Comparison of ENCODE assay signal across 9 cellular contexts in the genomic region with DNA sequence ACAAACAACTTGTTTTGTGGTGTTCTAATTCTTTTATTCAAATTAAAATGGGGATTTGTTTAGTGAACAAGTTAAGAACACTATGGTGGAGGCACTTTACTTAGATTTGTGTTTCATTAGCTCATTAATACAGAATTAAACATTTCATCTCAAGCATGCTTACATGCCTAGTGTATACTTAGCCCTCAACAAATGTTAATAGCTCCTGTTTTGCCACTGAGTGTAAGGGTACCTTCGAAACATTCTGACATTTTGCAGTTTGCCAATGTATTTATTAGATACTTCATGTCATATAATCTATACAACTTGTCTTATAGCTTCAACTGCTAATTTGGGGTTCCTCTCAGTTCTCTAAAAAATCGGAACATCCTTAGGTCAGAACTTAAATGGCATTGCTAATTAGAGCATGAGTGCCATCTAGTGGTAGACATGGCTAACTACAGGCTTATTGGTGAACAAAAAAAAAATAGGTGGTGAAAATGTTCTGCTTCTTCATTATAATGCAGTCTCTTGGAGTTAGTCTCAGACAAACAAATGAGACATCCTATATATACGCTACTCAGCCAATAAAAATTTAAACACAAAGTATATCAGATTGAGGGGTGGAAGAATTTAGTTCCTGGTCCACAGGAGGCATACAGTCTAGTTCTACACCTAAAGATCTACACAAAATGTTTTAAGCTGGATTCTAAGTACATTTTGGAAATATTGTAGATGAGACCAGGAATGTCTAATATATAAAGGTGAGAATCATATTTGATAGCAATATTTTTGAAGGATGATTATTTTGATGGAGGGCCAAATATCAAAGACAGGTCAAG. TPM values are rescaled to one million over a fixed set of nuclear protein-coding genes. Genes with fewer than 3 reads are reported as not detected.
DNase-seq lines count a peak whose midpoint lies in the region; ATAC-seq, FAIRE-seq and TF ChIP-seq lines count a peak whose summit lies in the region.
"Had no signal": no experiment of that assay in that cellular context is flagged by ENCODE, and none has a peak within 500 bp of the region (broad histone marks: within the 10 kb centered on the region; RNA-seq: fewer than 3 reads in every experiment).

No MANE protein-coding gene starts in this region.

- no peak overlapping the region for H3K9ac ChIP-seq in astrocyte (ENCODE audit: low read length)
- no peak overlapping the region for H3K9ac ChIP-seq in keratinocyte (ENCODE audit: control insufficient read depth, extremely low read depth, insufficient read depth, low read length)

- peak; percentile 20 for FAIRE-seq in astrocyte (lab: Jason Lieb, UNC)
- no peak for FAIRE-seq in keratinocyte (lab: Jason Lieb, UNC)
- FAIRE-seq in urothelium cell line (lab: Jason Lieb, UNC), result no peak

- no peaks in the 10 kb centered on the region for H3K4me1 Mint-ChIP-seq in astrocyte (ENCODE audit: low read depth, unreplicated experiment)

- H3K4me3 Mint-ChIP-seq in astrocyte (ENCODE audit: unreplicated experiment), result no peak overlapping the region

- dilution Hi-C loops in keratinocyte (cut with MboI; ENCODE audit: extremely low pct_ligation_motif_present, low sequenced_read_pairs), result no loop called here

- H3K4me1 ChIP-seq in astrocyte (ENCODE audit: insufficient read depth, low read length) (no peaks in the 10 kb centered on the region), keratinocyte (ENCODE audit: control insufficient read depth, extremely low read depth, insufficient read depth, low read length) (peaks cover 4% of the 10 kb centered on the region)

- H3K4me3 ChIP-seq in astrocyte (ENCODE audit: insufficient read depth, low read depth, low read length) (no peak overlapping the region), keratinocyte (ENCODE audit: control insufficient read depth in 2 of 3, extremely low read depth in 1 of 3, insufficient read depth in 2 of 3, low read depth in 1 of 3, low read length in 3 of 3) (no peak overlapping the region)

- no peak overlapping the region for H3K27ac Mint-ChIP-seq in astrocyte (ENCODE audit: unreplicated experiment)

- no peaks in the 10 kb centered on the region for H4K20me1 ChIP-seq in astrocyte (ENCODE audit: insufficient read depth, low read length)
- no peaks in the 10 kb centered on the region for H4K20me1 ChIP-seq in keratinocyte (ENCODE audit: control insufficient read depth, extremely low read depth, insufficient read depth, low read length)

- no peaks in the 10 kb centered on the region for H3K9me3 Mint-ChIP-seq in astrocyte (ENCODE audit: unreplicated experiment)

- H3K27ac ChIP-seq in astrocyte (ENCODE audit: low read depth, low read length) (no peak overlapping the region), keratinocyte (ENCODE audit: control insufficient read depth, insufficient read depth, low read length) (no peak overlapping the region)
- H3K27ac ChIP-seq: epithelial cell of prostate had no signal

- no peaks in the 10 kb centered on the region for H3K9me1 ChIP-seq in keratinocyte (ENCODE audit: control insufficient read depth, extremely low read depth, insufficient read depth, low read length)

- H3K36me3 Mint-ChIP-seq in astrocyte (ENCODE audit: low read depth, unreplicated experiment), result no peaks in the 10 kb centered on the region

- TF ChIP-seq CTCF in astrocyte (IDR thresholded peaks at IDR 0.05; ENCODE audit: insufficient read depth, low read depth, low read length) (peak; percentile 93), keratinocyte (optimal IDR thresholded peaks at IDR 0.05 in 1 of 3, IDR thresholded peaks at IDR 0.05 in 1 of 3, conservative IDR thresholded peaks at IDR 0.05 in 1 of 3; ENCODE audit: extremely low read depth in 1 of 3, insufficient read depth in 2 of 3, low read length in 3 of 3) (peak in 2 of 3 experiments; percentile 62 to 69)

- H3K27me3 Mint-ChIP-seq in astrocyte (ENCODE audit: low read depth, unreplicated experiment), result peaks cover 2% of the 10 kb centered on the region

- H3K9me3 ChIP-seq in astrocyte (ENCODE audit: insufficient read depth, low read depth, low read length) (no peaks in the 10 kb centered on the region), keratinocyte (ENCODE audit: control insufficient read depth, low read depth, low read length) (no peaks in the 10 kb centered on the region)

- DNase-seq in Right ventricle myocardium superior, result no peak
- DNase-seq in cardiac septum (ENCODE audit: low spot score), result no peak
- peak; percentile 32 for DNase-seq in NCI-H2081 treated with DMSO at 0.1 percent for 48 hours (lab: John Stamatoyannopoulos, UW)
- DNase-seq in astrocyte (ENCODE audit: low read depth), result peak; percentile 24
- DNase-seq in keratinocyte (ENCODE audit: low read depth, low spot score), result peak; percentile 15
- peak; percentile 23 for DNase-seq in urothelium cell line (ENCODE audit: low spot score)
- DNase-seq in GOT3 (lab: John Stamatoyannopoulos, UW), result no peak

- H2AFZ ChIP-seq in astrocyte (ENCODE audit: low read depth, low read length), result no peak overlapping the region
- H2AFZ ChIP-seq in keratinocyte (ENCODE audit: control insufficient read depth, low read length), result no peak overlapping the region

- peak; percentile 46 for ATAC-seq in Right ventricle myocardium superior (ENCODE audit: poor library complexity)
- peak; percentile 58 for ATAC-seq in HG02610 (IDR thresholded peaks at IDR 0.05; ENCODE audit: unreplicated experiment)

- H3K36me3 ChIP-seq in astrocyte (ENCODE audit: insufficient read depth, low read length), result no peaks in the 10 kb centered on the region
- no peaks in the 10 kb centered on the region for H3K36me3 ChIP-seq in keratinocyte (ENCODE audit: control insufficient read depth in 2 of 2, extremely low read depth in 1 of 2, insufficient read depth in 2 of 2, low read length in 2 of 2)

- no peaks in the 10 kb centered on the region for H3K79me2 ChIP-seq in astrocyte (ENCODE audit: insufficient read depth, low read length)
- H3K79me2 ChIP-seq in keratinocyte (ENCODE audit: control insufficient read depth, insufficient read depth, low read length), result no peaks in the 10 kb centered on the region

- H3K4me2 ChIP-seq in astrocyte (ENCODE audit: low read length), result no peak overlapping the region
- H3K4me2 ChIP-seq in keratinocyte (ENCODE audit: control insufficient read depth, extremely low read depth, insufficient read depth, low read depth, low read length), result no peak overlapping the region

- H3K27me3 ChIP-seq in astrocyte (ENCODE audit: insufficient read depth, low read length), result peaks cover 9% of the 10 kb centered on the region
- peaks cover 15% of the 10 kb centered on the region for H3K27me3 ChIP-seq in keratinocyte (ENCODE audit: control insufficient read depth, extremely low read depth, insufficient read depth, low read length)

- intact Hi-C loops in Right ventricle myocardium superior (cut with DNase I), result no loop called here
- intact Hi-C loops in cardiac septum (cut with DNase I), result no loop called here

RNA-seq across cellular contexts. Expression of a gene that starts 4.9 kb away (rescaled TPM):
- total RNA-seq in Right ventricle myocardium superior (not detected), cardiac septum (not detected), astrocyte (1.1 and 2.5 TPM in 2 replicates)
- polyA plus RNA-seq in keratinocyte, result not detected in 3 replicates
- polyA plus RNA-seq in keratinocyte (2011; ENCODE audit: low read depth), result not detected
- not detected in 2 replicates for polyA plus RNA-seq in keratinocyte (2011; cell fraction: cytosol; rRNA removed)
- polyA plus RNA-seq in keratinocyte (2011; cell fraction: nucleus; rRNA removed), result 0.10 TPM in 1 of 2 replicates, not detected in the other
- polyA plus RNA-seq in keratinocyte (2012; ENCODE audit: low replicate concordance), result not detected in 2 replicates
- not detected in 3 replicates for polyA minus RNA-seq in keratinocyte
- polyA minus RNA-seq in keratinocyte (2011; cell fraction: cytosol; rRNA and poly(A)+ RNA removed), result not detected
- polyA minus RNA-seq in keratinocyte (2011; cell fraction: nucleus; rRNA and poly(A)+ RNA removed), result not detected in 2 replicates

Comparison
In these comparisons a context has a peak if more than half of its experiments do, and no peak if none do; other contexts are left out.
1. DNase-seq: peak in NCI-H2081 treated with DMSO at 0.1 percent for 48 hours (single experiment), astrocyte (single experiment), keratinocyte (single experiment) and urothelium cell line (single experiment); none in Right ventricle myocardium superior (single experiment), cardiac septum (single experiment) and GOT3 (single experiment).